Comparison of ENCODE assay signal across 8 cellular contexts in genomic region chr1:25232027-25232865, GRCh38. TPM values are rescaled to one million over a fixed set of nuclear protein-coding genes. Genes with fewer than 3 reads are reported as not detected.
DNase-seq lines count a peak whose midpoint lies in the region; TF ChIP-seq lines count a peak whose summit lies in the region.

SYF2 (minus strand) TSS chr1:25232502; CDS start chr1:25232467, 35 bp downstream.

- TF ChIP-seq EP300 in suprapubic skin (IDR thresholded peaks at IDR 0.05): no peak

- H3K27ac ChIP-seq in suprapubic skin: peak within 1 kb of the TSS; percentile 98

- H3K4me3 Mint-ChIP-seq in HFFc6: no peak within 1 kb of the TSS
- no peak within 1 kb of the TSS for H3K4me3 Mint-ChIP-seq in activated naive CD4-positive, alpha-beta T cell treated with anti-CD3 and anti-CD28 coated beads for 36 hours

- H3K4me1 ChIP-seq in suprapubic skin: peaks cover 30% of the 10 kb centered on the region

- peaks cover 36% of the 10 kb centered on the region for H3K36me3 ChIP-seq in suprapubic skin

- no peaks in the 10 kb centered on the region for H3K9me3 Mint-ChIP-seq in HFFc6
- H3K9me3 Mint-ChIP-seq in activated naive CD4-positive, alpha-beta T cell treated with anti-CD3 and anti-CD28 coated beads for 36 hours: no peaks in the 10 kb centered on the region

- H3K9me3 ChIP-seq in suprapubic skin: no peaks in the 10 kb centered on the region

- no peak for TF ChIP-seq CTCF in HFFc6 (IDR thresholded peaks at IDR 0.05)
- no peak for TF ChIP-seq CTCF in NB4 (IDR thresholded peaks at IDR 0.05; ENCODE audit: low read depth, low read length)
- no peak for TF ChIP-seq CTCF in suprapubic skin (IDR thresholded peaks at IDR 0.05)

- 1% methylated on average over 34 of the region's 54 CpGs for WGBS in suprapubic skin

- H3K36me3 Mint-ChIP-seq in HFFc6 (ENCODE audit: low read depth): peaks cover 20% of the 10 kb centered on the region
- H3K36me3 Mint-ChIP-seq in activated naive CD4-positive, alpha-beta T cell treated with anti-CD3 and anti-CD28 coated beads for 36 hours (ENCODE audit: low read depth): peaks cover 20% of the 10 kb centered on the region

- no peak within 1 kb of the TSS for H3K27ac Mint-ChIP-seq in HFFc6
- no peak within 1 kb of the TSS for H3K27ac Mint-ChIP-seq in activated naive CD4-positive, alpha-beta T cell treated with anti-CD3 and anti-CD28 coated beads for 36 hours

- CTCF ChIA-PET in activated naive CD4-positive, alpha-beta T cell treated with anti-CD3 and anti-CD28 coated beads for 36 hours (lab: Charles Lee): interaction anchor here (0.8 kb wide), 1 partner anchor 131 kb away, joined by 4 read pairs; no protein-coding TSS in a partner anchor

- intact Hi-C loops in activated naive CD4-positive, alpha-beta T cell treated with anti-CD3 and anti-CD28 coated beads for 36 hours (cut with micrococcal nuclease): loop anchor here (1.0 to 10.0 kb wide), 6 partner anchors 8 to 893 kb away; partner anchors contain the start of genes CLIC4, MACO1 and RSRP1

- peak; percentile 83 for TF ChIP-seq POLR2A in NB4 (IDR thresholded peaks at IDR 0.05; ENCODE audit: extremely low read depth, insufficient read length)
- TF ChIP-seq POLR2A in suprapubic skin (IDR thresholded peaks at IDR 0.05): peak; percentile 34 to 90

- H3K27me3 ChIP-seq in suprapubic skin: no peaks in the 10 kb centered on the region

- peaks cover 5% of the 10 kb centered on the region for H3K27me3 Mint-ChIP-seq in HFFc6 (ENCODE audit: insufficient read depth)
- no peaks in the 10 kb centered on the region for H3K27me3 Mint-ChIP-seq in activated naive CD4-positive, alpha-beta T cell treated with anti-CD3 and anti-CD28 coated beads for 36 hours (ENCODE audit: low read depth)

- H3K4me1 Mint-ChIP-seq in HFFc6 (ENCODE audit: low read depth): peaks cover 30% of the 10 kb centered on the region
- H3K4me1 Mint-ChIP-seq in activated naive CD4-positive, alpha-beta T cell treated with anti-CD3 and anti-CD28 coated beads for 36 hours (ENCODE audit: low read depth): peaks cover 34% of the 10 kb centered on the region

- peak within 1 kb of the TSS; percentile 99 for H3K4me3 ChIP-seq in NB4 (ENCODE audit: low read depth, low read length)
- peak within 1 kb of the TSS; percentile 97 for H3K4me3 ChIP-seq in suprapubic skin

- DNase-seq in GF-D8 (lab: John Stamatoyannopoulos, UW): peak; percentile 75
- peak; percentile 84 for DNase-seq in HFFc6
- DNase-seq in NB4 (ENCODE audit: low read depth): peak; percentile 95
- DNase-seq in SK-N-DZ (ENCODE audit: low spot score): peak; percentile 92
- DNase-seq in activated naive CD4-positive, alpha-beta T cell treated with anti-CD3 and anti-CD28 coated beads for 36 hours: peak; percentile 92
- peak; percentile 93 for DNase-seq in globus pallidus (ENCODE audit: low spot score)
- peak; percentile 30 to 97 (median 86) for DNase-seq in nucleus accumbens (lab: John Stamatoyannopoulos, UW)
- DNase-seq in suprapubic skin (ENCODE audit: low spot score in 2 of 2): peak; percentile 96 to 97

RNA-seq across cellular contexts. Expression of gene SYF2, which starts in this region (rescaled TPM):
- total RNA-seq in HFFc6 (2021; fragmentation: NEBNext Ultra II Directional; extraction: Animal tissue kit (Norgen Biotek cat#: 25700)): 10 to 100 TPM; 30.7 to 44.1 (median 34.4) TPM
- 45.9 and 58.1 TPM in 2 replicates for polyA plus RNA-seq in SK-N-DZ (2014; cell fraction: cytosol; rRNA removed)
- 28.5 and 47.8 TPM in 2 replicates for polyA plus RNA-seq in SK-N-DZ (2014; cell fraction: nucleus; rRNA removed)
- 10 to 100 TPM; 39.7 to 46.8 TPM for total RNA-seq in activated naive CD4-positive, alpha-beta T cell treated with anti-CD3 and anti-CD28 coated beads for 36 hours
- total RNA-seq in suprapubic skin: 10 to 100 TPM; 37.2 to 57.9 (median 46.2) TPM

Comparison
In these comparisons a context has a peak if more than half of its experiments do, and no peak if none do; other contexts are left out.
1. Peak in every context shown above with its lines: DNase-seq, H3K4me3 ChIP-seq and H3K27ac ChIP-seq.